Comparison of ENCODE assay signal across 10 cellular contexts in genomic region chr11:86931965-86932332, GRCh38. TPM values are rescaled to one million over a fixed set of nuclear protein-coding genes. Genes with fewer than 3 reads are reported as not detected.
DNase-seq lines count a peak whose midpoint lies in the region; ATAC-seq, FAIRE-seq and TF ChIP-seq lines count a peak whose summit lies in the region.
"Had no signal": no experiment of that assay in that cellular context is flagged by ENCODE, and none has a peak within 500 bp of the region (broad histone marks: within the 10 kb centered on the region; RNA-seq: fewer than 3 reads in every experiment).

No MANE protein-coding gene starts in this region.

- TF ChIP-seq POLR2A in IMR-90 (IDR thresholded peaks at IDR 0.05; ENCODE audit: low read depth, low read length) = no peak
- no peak for TF ChIP-seq POLR2A in right lobe of liver (IDR thresholded peaks at IDR 0.05)

- no peak overlapping the region for H3K4me2 ChIP-seq in IMR-90 (ENCODE audit: low read depth, low read length)
- H3K4me2 ChIP-seq in astrocyte (ENCODE audit: low read length) = peak overlapping the region; percentile 70

- H3K27ac Mint-ChIP-seq in astrocyte (ENCODE audit: unreplicated experiment) = peak overlapping the region; percentile 5

- H3K4me3 ChIP-seq in AG04450 (ENCODE audit: low read depth, low read length) (no peak overlapping the region), IMR-90 (ENCODE audit: insufficient read depth, low read depth, low read length) (no peak overlapping the region), astrocyte (ENCODE audit: insufficient read depth, low read depth, low read length) (no peak overlapping the region), right lobe of liver (no peak overlapping the region)

- peak overlapping the region; percentile 28; the same call in 1 of the 3 replicates for H2BK15ac ChIP-seq in IMR-90 (ENCODE audit: low read depth, low read length)

- H3K27me3 Mint-ChIP-seq in astrocyte (ENCODE audit: low read depth, unreplicated experiment) = no peaks in the 10 kb centered on the region

- no peak overlapping the region for H3K56ac ChIP-seq in IMR-90 (ENCODE audit: extremely low read depth, insufficient read depth, low read length)

- H3K36me3 ChIP-seq in IMR-90 (ENCODE audit: control insufficient read depth, insufficient read depth, low read length) (no peaks in the 10 kb centered on the region), astrocyte (ENCODE audit: insufficient read depth, low read length) (no peaks in the 10 kb centered on the region), right lobe of liver (no peaks in the 10 kb centered on the region)

- no peak overlapping the region for H2AK5ac ChIP-seq in IMR-90 (ENCODE audit: low read depth, low read length)

- H3K27me3 ChIP-seq in AG04450 (ENCODE audit: control insufficient read depth, insufficient read depth, low read length) (no peaks in the 10 kb centered on the region), IMR-90 (ENCODE audit: control insufficient read depth, insufficient read depth, low read length) (no peaks in the 10 kb centered on the region), astrocyte (ENCODE audit: insufficient read depth, low read length) (no peaks in the 10 kb centered on the region), right lobe of liver (no peaks in the 10 kb centered on the region)

- H3K4me1 ChIP-seq in IMR-90 (ENCODE audit: control insufficient read depth, insufficient read depth, low read length) = peaks cover 28% of the 10 kb centered on the region
- peaks cover 27% of the 10 kb centered on the region for H3K4me1 ChIP-seq in astrocyte (ENCODE audit: insufficient read depth, low read length)
- H3K4me1 ChIP-seq in right lobe of liver = no peaks in the 10 kb centered on the region

- H3K27ac ChIP-seq in AG04450 (ENCODE audit: low read depth, low read length) = peak overlapping the region; percentile 12
- H3K27ac ChIP-seq in IMR-90 (ENCODE audit: insufficient read depth, low read length) = peak overlapping the region; percentile 20; the same call in 1 of the 2 replicates
- peak overlapping the region; percentile 45 for H3K27ac ChIP-seq in astrocyte (ENCODE audit: low read depth, low read length)
- no peak overlapping the region for H3K27ac ChIP-seq in right lobe of liver

- no peak overlapping the region for H2BK20ac ChIP-seq in IMR-90 (ENCODE audit: low read depth, low read length)

- H3K79me2 ChIP-seq in astrocyte (ENCODE audit: insufficient read depth, low read length) = no peaks in the 10 kb centered on the region

- no peak overlapping the region for H4K91ac ChIP-seq in IMR-90 (ENCODE audit: insufficient read depth, low read depth, low read length)

- POLR2A ChIA-PET in AG04450 (lab: Yijun Ruan, JAX) = no interaction called here
- POLR2A ChIA-PET in IMR-90 (lab: Charles Lee; ENCODE audit: unreplicated experiment) = no interaction called here

- no peak overlapping the region for H2BK5ac ChIP-seq in IMR-90 (ENCODE audit: low read depth, low read length, poor library complexity, severe bottlenecking)

- CTCF ChIA-PET in AG04450 (lab: Charles Lee) = interaction anchor here (0.6 to 1.4 kb wide), 3 partner anchors 62 to 358 kb away, joined by 3 to 7 read pairs (median 4); no protein-coding TSS in a partner anchor
- CTCF ChIA-PET in IMR-90 (lab: Yijun Ruan, JAX) = interaction anchor here (0.6 kb wide), 1 partner anchor 392 kb away, joined by 3 read pairs; no protein-coding TSS in a partner anchor

- H4K8ac ChIP-seq in IMR-90 (ENCODE audit: low read depth in 2 of 2, low read length in 2 of 2) = 0 out of 4 replicates have a peak overlapping the region, but pooled peaks have one; percentile 6 to 34

- no peak overlapping the region for H3K4ac ChIP-seq in IMR-90 (ENCODE audit: low read depth, low read length)

- no TSS peak for BruUV-seq in IMR-90 (replicated peaks; lab: Mats Ljungman, UMichigan)

- no peak overlapping the region; the same call in 1 of the 2 replicates for H3K18ac ChIP-seq in IMR-90 (ENCODE audit: low read depth, low read length)

- no peak overlapping the region for H4K5ac ChIP-seq in IMR-90 (ENCODE audit: low read depth, low read length)

- intact Hi-C loops in IMR-90 (cut with micrococcal nuclease) (no loop called here), right lobe of liver (cut with DNase I) (loop anchor here (10.0 kb wide), 1 partner anchor 353 kb away; no protein-coding TSS in a partner anchor)

- H3K14ac ChIP-seq in IMR-90 (replicated peaks; ENCODE audit: low read depth, low read length) = 0 out of 2 replicates have a peak overlapping the region, but pooled peaks have one; percentile 24

- dilution Hi-C loops in IMR-90 (cut with HindIII; ENCODE audit: low sequenced_read_pairs, unreplicated experiment) = no loop called here

- H3K9me3 Mint-ChIP-seq in astrocyte (ENCODE audit: unreplicated experiment) = no peaks in the 10 kb centered on the region

- in situ Hi-C loops in IMR-90 (cut with MboI; ENCODE audit: low sequenced_read_pairs) = loop anchor here (25.0 kb wide), 1 partner anchor 480 kb away; no protein-coding TSS in a partner anchor

- no peak for FAIRE-seq in astrocyte (lab: Jason Lieb, UNC)
- FAIRE-seq: endometrium had no signal

- peaks cover 4% of the 10 kb centered on the region for H3K36me3 Mint-ChIP-seq in astrocyte (ENCODE audit: low read depth, unreplicated experiment)

- H3K9me1 ChIP-seq in IMR-90 (ENCODE audit: insufficient read depth, low read length) = peaks cover 11% of the 10 kb centered on the region

- H3K79me1 ChIP-seq in IMR-90 (ENCODE audit: low read depth in 1 of 2, low read length in 2 of 2) = no peaks in the 10 kb centered on the region; a peak in 1 of 4 replicates

- H3K9me3 ChIP-seq in AG04450 (ENCODE audit: control insufficient read depth, insufficient read depth, low read length) (no peaks in the 10 kb centered on the region), IMR-90 (ENCODE audit: control insufficient read depth, insufficient read depth, low read length) (no peaks in the 10 kb centered on the region), astrocyte (ENCODE audit: insufficient read depth, low read depth, low read length) (no peaks in the 10 kb centered on the region), right lobe of liver (no peaks in the 10 kb centered on the region)

- no peak overlapping the region for H2AK9ac ChIP-seq in IMR-90 (replicated peaks; ENCODE audit: low read depth, low read length, poor library complexity)

- H2AFZ ChIP-seq in IMR-90 (replicated peaks; ENCODE audit: low read length, poor library complexity) (no peak overlapping the region), astrocyte (ENCODE audit: low read depth, low read length) (no peak overlapping the region)

- no peak for TF ChIP-seq RAD21 in IMR-90 (IDR thresholded peaks at IDR 0.05; ENCODE audit: low read length)

- no peak overlapping the region for H3K23ac ChIP-seq in IMR-90 (ENCODE audit: low read depth, low read length)

- TF ChIP-seq CTCF in AG04450 (IDR thresholded peaks at IDR 0.05; ENCODE audit: low read depth, low read length) = no peak
- no peak for TF ChIP-seq CTCF in IMR-90 (conservative IDR thresholded peaks at IDR 0.05; ENCODE audit: low read depth, low read length)
- TF ChIP-seq CTCF in astrocyte (IDR thresholded peaks at IDR 0.05; ENCODE audit: insufficient read depth, low read depth, low read length) = no peak
- no peak for TF ChIP-seq CTCF in right lobe of liver (IDR thresholded peaks at IDR 0.05)

- H3K4me1 Mint-ChIP-seq in astrocyte (ENCODE audit: low read depth, unreplicated experiment) = peaks cover 23% of the 10 kb centered on the region

- DNase-seq in AG04450 (ENCODE audit: low read depth, low spot score) (no peak), IMR-90 (peak; percentile 62), astrocyte (ENCODE audit: low read depth) (peak; percentile 67), right lobe of liver (no peak), NAMALWA (ENCODE audit: low spot score) (no peak)
- DNase-seq in activated effector memory CD4-positive, alpha-beta T cell treated with anti-CD3 and anti-CD28 coated beads, Interleukin-2, amount 50 U/mL, for 16 hours = no peak
- DNase-seq: DMS79 had no signal

- H2BK120ac ChIP-seq in IMR-90 (ENCODE audit: low read depth, low read length) = no peak overlapping the region

- H3K4me3 Mint-ChIP-seq in astrocyte (ENCODE audit: unreplicated experiment) = no peak overlapping the region

- no peak overlapping the region for H3K9ac ChIP-seq in IMR-90 (ENCODE audit: low read depth, low read length)
- H3K9ac ChIP-seq in astrocyte (ENCODE audit: low read length) = peak overlapping the region; percentile 24

- no CpG with 5 or more reads among the region's 3 CpGs for WGBS in IMR-90 (ENCODE audit: extremely low coverage in 2 of 2, insufficient read length in 1 of 2), 2 experiments
- whole genome bisulfite sequencing in right lobe of liver (ENCODE audit: insufficient coverage, low coverage, low lambda C conversion rate, missing lambda C conversion rate) = 34% methylated on average over 3 of the region's 3 CpGs

- ATAC-seq in IMR-90 (ENCODE audit: low read depth) (no peak; the same call in 1 of the 2 replicates), right lobe of liver (peak in 3 of 4 donors; percentile 32 to 62 (median 43)), GM21360 (IDR thresholded peaks at IDR 0.05; ENCODE audit: unreplicated experiment) (no peak), HG02759 (IDR thresholded peaks at IDR 0.05; ENCODE audit: unreplicated experiment) (no peak)

- H4K20me1 ChIP-seq in IMR-90 (ENCODE audit: insufficient read depth, low read length) (no peaks in the 10 kb centered on the region), astrocyte (ENCODE audit: insufficient read depth, low read length) (no peaks in the 10 kb centered on the region)

TF ChIP-seq in IMR-90, 13 proteins besides CTCF, POLR2A, EP300 and RAD21 (continues in another document):
- TF ChIP-seq NFE2L2 (IDR thresholded peaks at IDR 0.05; ENCODE audit: low read depth, low read length) = no peak
- no peak for TF ChIP-seq CEBPB (IDR thresholded peaks at IDR 0.05; ENCODE audit: low read depth, low read length)
- no peak for TF ChIP-seq RCOR1 (IDR thresholded peaks at IDR 0.05; ENCODE audit: insufficient replicate concordance, low read length)
- TF ChIP-seq MAFK (IDR thresholded peaks at IDR 0.05; ENCODE audit: low read depth, low read length) = no peak
- no peak for TF ChIP-seq SMC3 (IDR thresholded peaks at IDR 0.05; ENCODE audit: low read depth, low read length)
- no peak for TF ChIP-seq CHD1 (IDR thresholded peaks at IDR 0.05; ENCODE audit: low read depth, low read length)
- TF ChIP-seq FOS (IDR thresholded peaks at IDR 0.05; ENCODE audit: low read depth, low read length) = no peak

RNA-seq across cellular contexts. Expression of gene FZD4, which starts 23.2 kb away (rescaled TPM):
- polyA plus RNA-seq in AG04450 (2011; rRNA removed) (4.3 and 5.3 TPM in 2 replicates), IMR-90 (2012; rRNA removed) (3.1 and 3.7 TPM in 2 replicates)
- polyA minus RNA-seq in AG04450 (2011; rRNA and poly(A)+ RNA removed) = 8.0 and 8.6 TPM in 2 replicates
- total RNA-seq in IMR-90 (2012; rRNA removed) (7.7 and 10.3 TPM in 2 replicates), astrocyte (4.4 and 4.7 TPM in 2 replicates), right lobe of liver (10 to 100 TPM; 12.5 to 26.1 (median 17.1) TPM)
- 1.7 and 2.3 TPM in 2 replicates for polyA plus RNA-seq in IMR-90 (2012; cell fraction: cytosol; rRNA removed)
- polyA plus RNA-seq in IMR-90 (2012; cell fraction: nucleus; rRNA removed; ENCODE audit: low replicate concordance) = 1.5 and 4.4 TPM in 2 replicates

Comparison
In these comparisons a context has a peak if more than half of its experiments do, and no peak if none do; other contexts are left out.
1. DNase-seq: peak in IMR-90 (single experiment) and astrocyte (single experiment); none in AG04450 (single experiment), right lobe of liver (0 of 3), NAMALWA (single experiment) and activated effector memory CD4-positive, alpha-beta T cell treated with anti-CD3 and anti-CD28 coated beads, Interleukin-2, amount 50 U/mL, for 16 hours (single experiment).
2. H3K27ac ChIP-seq: peak in AG04450 (single experiment), IMR-90 (single experiment) and astrocyte (single experiment); none in right lobe of liver (0 of 3).
3. ATAC-seq: peak in right lobe of liver (3 of 4); none in IMR-90 (single experiment), GM21360 (single experiment) and HG02759 (single experiment).